2 cellular contexts compared by ENCODE assay signal in the genomic region with DNA sequence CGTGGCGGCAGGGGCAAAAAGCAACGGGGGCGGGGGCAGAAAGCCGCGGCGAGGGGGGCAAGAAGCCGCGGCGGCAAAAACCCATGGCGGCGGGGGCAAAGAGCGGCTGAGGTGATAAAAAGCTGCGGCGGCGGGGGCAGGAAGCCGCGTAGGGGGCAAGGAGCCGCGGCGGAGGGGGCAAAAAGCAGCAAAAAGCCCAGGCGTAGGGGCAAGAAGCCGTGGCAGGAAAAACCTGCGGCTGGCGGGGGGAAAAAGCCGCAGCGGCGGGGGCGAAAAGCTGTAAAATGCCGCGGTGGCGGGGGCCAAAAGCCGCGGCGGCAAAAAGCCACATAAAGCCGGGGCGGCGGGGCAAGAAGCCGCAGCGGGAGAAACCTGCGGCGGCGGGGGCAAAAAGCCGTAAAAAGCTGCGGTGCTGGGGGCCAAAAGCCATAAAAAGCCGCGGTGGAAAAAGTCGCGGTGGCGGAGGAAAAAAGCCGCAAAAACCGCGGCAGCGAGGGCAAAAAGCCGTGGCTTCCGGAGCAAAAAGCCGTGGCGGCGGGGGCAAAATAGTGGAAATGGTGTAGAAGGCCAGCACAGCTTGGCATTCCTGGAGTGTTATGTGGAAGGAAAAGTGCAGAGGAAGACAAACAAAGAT.
TF ChIP-seq lines count a peak whose summit lies in the region.

No MANE protein-coding gene starts in this region.

TF ChIP-seq in SK-N-SH, 30 proteins besides CTCF, POLR2A, EP300 and RAD21 (continued from another document):
- TF ChIP-seq, protein P1, sequence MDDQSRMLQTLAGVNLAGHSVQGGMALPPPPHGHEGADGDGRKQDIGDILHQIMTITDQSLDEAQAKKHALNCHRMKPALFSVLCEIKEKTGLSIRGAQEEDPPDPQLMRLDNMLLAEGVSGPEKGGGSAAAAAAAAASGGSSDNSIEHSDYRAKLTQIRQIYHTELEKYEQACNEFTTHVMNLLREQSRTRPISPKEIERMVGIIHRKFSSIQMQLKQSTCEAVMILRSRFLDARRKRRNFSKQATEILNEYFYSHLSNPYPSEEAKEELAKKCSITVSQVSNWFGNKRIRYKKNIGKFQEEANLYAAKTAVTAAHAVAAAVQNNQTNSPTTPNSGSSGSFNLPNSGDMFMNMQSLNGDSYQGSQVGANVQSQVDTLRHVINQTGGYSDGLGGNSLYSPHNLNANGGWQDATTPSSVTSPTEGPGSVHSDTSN (IDR thresholded peaks at IDR 0.05), result no peak
- no peak for TF ChIP-seq FOXM1 (IDR thresholded peaks at IDR 0.05; ENCODE audit: low read depth)
- no peak for TF ChIP-seq POLR2AphosphoS5 (IDR thresholded peaks at IDR 0.05; ENCODE audit: low read depth, low read length)
- TF ChIP-seq FOSL2 (IDR thresholded peaks at IDR 0.05; ENCODE audit: borderline replicate concordance, low read depth), result no peak
- TF ChIP-seq, protein P2, sequence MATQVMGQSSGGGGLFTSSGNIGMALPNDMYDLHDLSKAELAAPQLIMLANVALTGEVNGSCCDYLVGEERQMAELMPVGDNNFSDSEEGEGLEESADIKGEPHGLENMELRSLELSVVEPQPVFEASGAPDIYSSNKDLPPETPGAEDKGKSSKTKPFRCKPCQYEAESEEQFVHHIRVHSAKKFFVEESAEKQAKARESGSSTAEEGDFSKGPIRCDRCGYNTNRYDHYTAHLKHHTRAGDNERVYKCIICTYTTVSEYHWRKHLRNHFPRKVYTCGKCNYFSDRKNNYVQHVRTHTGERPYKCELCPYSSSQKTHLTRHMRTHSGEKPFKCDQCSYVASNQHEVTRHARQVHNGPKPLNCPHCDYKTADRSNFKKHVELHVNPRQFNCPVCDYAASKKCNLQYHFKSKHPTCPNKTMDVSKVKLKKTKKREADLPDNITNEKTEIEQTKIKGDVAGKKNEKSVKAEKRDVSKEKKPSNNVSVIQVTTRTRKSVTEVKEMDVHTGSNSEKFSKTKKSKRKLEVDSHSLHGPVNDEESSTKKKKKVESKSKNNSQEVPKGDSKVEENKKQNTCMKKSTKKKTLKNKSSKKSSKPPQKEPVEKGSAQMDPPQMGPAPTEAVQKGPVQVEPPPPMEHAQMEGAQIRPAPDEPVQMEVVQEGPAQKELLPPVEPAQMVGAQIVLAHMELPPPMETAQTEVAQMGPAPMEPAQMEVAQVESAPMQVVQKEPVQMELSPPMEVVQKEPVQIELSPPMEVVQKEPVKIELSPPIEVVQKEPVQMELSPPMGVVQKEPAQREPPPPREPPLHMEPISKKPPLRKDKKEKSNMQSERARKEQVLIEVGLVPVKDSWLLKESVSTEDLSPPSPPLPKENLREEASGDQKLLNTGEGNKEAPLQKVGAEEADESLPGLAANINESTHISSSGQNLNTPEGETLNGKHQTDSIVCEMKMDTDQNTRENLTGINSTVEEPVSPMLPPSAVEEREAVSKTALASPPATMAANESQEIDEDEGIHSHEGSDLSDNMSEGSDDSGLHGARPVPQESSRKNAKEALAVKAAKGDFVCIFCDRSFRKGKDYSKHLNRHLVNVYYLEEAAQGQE (IDR thresholded peaks at IDR 0.05; ENCODE audit: low read depth, low read length), result no peak
- no peak for TF ChIP-seq MEF2A (IDR thresholded peaks at IDR 0.05; ENCODE audit: borderline replicate concordance, low read depth)

TF ChIP-seq in SK-N-SH treated with all-trans-retinoic acid at 6 μM for 48 hours, 23 proteins besides CTCF, POLR2A, EP300 and RAD21 (continued from another document):
- TF ChIP-seq, protein P3, sequence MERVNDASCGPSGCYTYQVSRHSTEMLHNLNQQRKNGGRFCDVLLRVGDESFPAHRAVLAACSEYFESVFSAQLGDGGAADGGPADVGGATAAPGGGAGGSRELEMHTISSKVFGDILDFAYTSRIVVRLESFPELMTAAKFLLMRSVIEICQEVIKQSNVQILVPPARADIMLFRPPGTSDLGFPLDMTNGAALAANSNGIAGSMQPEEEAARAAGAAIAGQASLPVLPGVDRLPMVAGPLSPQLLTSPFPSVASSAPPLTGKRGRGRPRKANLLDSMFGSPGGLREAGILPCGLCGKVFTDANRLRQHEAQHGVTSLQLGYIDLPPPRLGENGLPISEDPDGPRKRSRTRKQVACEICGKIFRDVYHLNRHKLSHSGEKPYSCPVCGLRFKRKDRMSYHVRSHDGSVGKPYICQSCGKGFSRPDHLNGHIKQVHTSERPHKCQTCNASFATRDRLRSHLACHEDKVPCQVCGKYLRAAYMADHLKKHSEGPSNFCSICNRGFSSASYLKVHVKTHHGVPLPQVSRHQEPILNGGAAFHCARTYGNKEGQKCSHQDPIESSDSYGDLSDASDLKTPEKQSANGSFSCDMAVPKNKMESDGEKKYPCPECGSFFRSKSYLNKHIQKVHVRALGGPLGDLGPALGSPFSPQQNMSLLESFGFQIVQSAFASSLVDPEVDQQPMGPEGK (CRISPR knock-in tag; IDR thresholded peaks at IDR 0.05; ENCODE audit: borderline replicate concordance), result no peak
- TF ChIP-seq, protein P4, sequence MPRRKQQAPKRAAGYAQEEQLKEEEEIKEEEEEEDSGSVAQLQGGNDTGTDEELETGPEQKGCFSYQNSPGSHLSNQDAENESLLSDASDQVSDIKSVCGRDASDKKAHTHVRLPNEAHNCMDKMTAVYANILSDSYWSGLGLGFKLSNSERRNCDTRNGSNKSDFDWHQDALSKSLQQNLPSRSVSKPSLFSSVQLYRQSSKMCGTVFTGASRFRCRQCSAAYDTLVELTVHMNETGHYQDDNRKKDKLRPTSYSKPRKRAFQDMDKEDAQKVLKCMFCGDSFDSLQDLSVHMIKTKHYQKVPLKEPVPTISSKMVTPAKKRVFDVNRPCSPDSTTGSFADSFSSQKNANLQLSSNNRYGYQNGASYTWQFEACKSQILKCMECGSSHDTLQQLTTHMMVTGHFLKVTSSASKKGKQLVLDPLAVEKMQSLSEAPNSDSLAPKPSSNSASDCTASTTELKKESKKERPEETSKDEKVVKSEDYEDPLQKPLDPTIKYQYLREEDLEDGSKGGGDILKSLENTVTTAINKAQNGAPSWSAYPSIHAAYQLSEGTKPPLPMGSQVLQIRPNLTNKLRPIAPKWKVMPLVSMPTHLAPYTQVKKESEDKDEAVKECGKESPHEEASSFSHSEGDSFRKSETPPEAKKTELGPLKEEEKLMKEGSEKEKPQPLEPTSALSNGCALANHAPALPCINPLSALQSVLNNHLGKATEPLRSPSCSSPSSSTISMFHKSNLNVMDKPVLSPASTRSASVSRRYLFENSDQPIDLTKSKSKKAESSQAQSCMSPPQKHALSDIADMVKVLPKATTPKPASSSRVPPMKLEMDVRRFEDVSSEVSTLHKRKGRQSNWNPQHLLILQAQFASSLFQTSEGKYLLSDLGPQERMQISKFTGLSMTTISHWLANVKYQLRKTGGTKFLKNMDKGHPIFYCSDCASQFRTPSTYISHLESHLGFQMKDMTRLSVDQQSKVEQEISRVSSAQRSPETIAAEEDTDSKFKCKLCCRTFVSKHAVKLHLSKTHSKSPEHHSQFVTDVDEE (CRISPR knock-in tag; IDR thresholded peaks at IDR 0.05), result no peak
